25 cellular contexts compared by ENCODE assay signal in the genomic region with DNA sequence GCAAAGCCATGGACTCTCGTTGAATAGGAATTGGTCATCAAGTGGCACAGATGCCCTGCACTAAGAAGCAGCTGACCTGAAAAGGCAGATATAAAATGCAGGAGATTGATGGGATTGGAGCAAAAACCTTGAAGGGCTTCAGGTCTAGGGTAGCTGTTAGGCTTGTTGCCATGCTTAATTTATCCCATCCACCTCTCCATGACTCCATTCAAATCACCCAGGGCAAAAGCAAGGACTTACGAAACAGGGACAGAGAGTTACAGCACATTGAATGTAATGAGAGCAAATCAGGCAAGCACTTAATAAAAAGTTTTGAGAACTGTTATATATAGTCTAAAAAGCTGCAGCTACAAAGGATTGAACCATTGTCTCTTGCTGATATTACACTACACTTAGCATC.
"Had no signal": no experiment of that assay in that cellular context is flagged by ENCODE, and none has a peak within 500 bp of the region (broad histone marks: within the 10 kb centered on the region; RNA-seq: fewer than 3 reads in every experiment).

No MANE protein-coding gene starts in this region.

- H3K27me3 ChIP-seq: ovary, right lobe of liver, tibial nerve, uterus had no signal

- H3K9me3 Mint-ChIP-seq: nephron progenitor cell, type B pancreatic cell had no signal

- H3K9me3 ChIP-seq: lower lobe of right lung, ovary, prostate gland, right lobe of liver, tibial nerve, uterus had no signal

- H3K27ac ChIP-seq: lower lobe of right lung, ovary, prostate gland, right lobe of liver, tibial nerve, uterus had no signal

- H3K36me3 ChIP-seq: lower lobe of right lung, ovary, prostate gland, right lobe of liver, tibial nerve, uterus had no signal

- H3K27me3 Mint-ChIP-seq: stimulated activated memory B cell treated with anti-CD40 and anti-IgM and Interleukin-4, amounts not matched to agents 10 μg/mL and 1 μg/mL and 100 μg/mL, for 72 hours; stimulated activated naive CD8-positive, alpha-beta T cell treated with anti-CD3 and anti-CD28 coated beads, Interleukin-15, amount 100 ng/mL, for 72 hours had no signal

- H3K4me3 ChIP-seq: lower lobe of right lung, ovary, prostate gland, right lobe of liver, smooth muscle cell, tibial nerve, uterus had no signal

- DNase-seq: hypothalamus; immature natural killer cell; kidney; lower lobe of right lung; mammary epithelial cell; mesenchymal stem cell; naive B cell; natural killer cell; nephron progenitor cell; ovary; posterior cingulate gyrus; right lobe of liver; stimulated activated CD4-positive, alpha-beta T cell treated with anti-CD3 and anti-CD28 coated beads, Interleukin-1b, Interleukin-23, amount 100 ng/mL, for 48 hours; stimulated activated CD4-positive, alpha-beta T cell treated with anti-CD3 and anti-CD28 coated beads, Interleukin-2, amount 100 ng/mL, for 48 hours; stimulated activated CD4-positive, alpha-beta T cell treated with anti-CD3 and anti-CD28 coated beads, Interleukin-4, amount 100 ng/mL, for 4 hours; stimulated activated CD8-positive, alpha-beta memory T cell treated with anti-CD3 and anti-CD28 coated beads, Interleukin-4, amount 100 ng/mL, for 48 hours; stimulated activated naive CD4-positive, alpha-beta T cell treated with Interleukin-2 at 50 U/mL for 16 hours; stimulated activated naive CD8-positive, alpha-beta T cell treated with anti-CD3 and anti-CD28 coated beads, Interleukin-15, amount 100 ng/mL, for 72 hours; substantia nigra; uterus had no signal

- H3K4me1 Mint-ChIP-seq: immature natural killer cell; naive B cell; natural killer cell; nephron progenitor cell; stimulated activated naive CD8-positive, alpha-beta T cell treated with anti-CD3 and anti-CD28 coated beads, Interleukin-15, amount 100 ng/mL, for 72 hours had no signal

- H3K4me3 Mint-ChIP-seq: immature natural killer cell; natural killer cell; nephron progenitor cell; stimulated activated memory B cell treated with anti-CD40 and anti-IgM and Interleukin-4, amounts not matched to agents 10 μg/mL and 1 μg/mL and 100 μg/mL, for 72 hours; stimulated activated naive CD8-positive, alpha-beta T cell treated with anti-CD3 and anti-CD28 coated beads, Interleukin-15, amount 100 ng/mL, for 72 hours; type B pancreatic cell had no signal

- H3K4me1 ChIP-seq: lower lobe of right lung, prostate gland, right lobe of liver, tibial nerve, uterus had no signal

- H3K36me3 Mint-ChIP-seq: immature natural killer cell; natural killer cell; stimulated activated memory B cell treated with anti-CD40 and anti-IgM and Interleukin-4, amounts not matched to agents 10 μg/mL and 1 μg/mL and 100 μg/mL, for 72 hours; type B pancreatic cell had no signal

- ATAC-seq: lower lobe of right lung; natural killer cell; right lobe of liver; stimulated activated memory B cell treated with anti-CD40 and anti-IgM and Interleukin-4, amounts not matched to agents 10 μg/mL and 1 μg/mL and 100 μg/mL, for 72 hours; stimulated activated naive CD8-positive, alpha-beta T cell treated with anti-CD3 and anti-CD28 coated beads, Interleukin-15, amount 100 ng/mL, for 72 hours had no signal

- H3K27ac Mint-ChIP-seq: immature natural killer cell; naive B cell; natural killer cell; nephron progenitor cell; stimulated activated memory B cell treated with anti-CD40 and anti-IgM and Interleukin-4, amounts not matched to agents 10 μg/mL and 1 μg/mL and 100 μg/mL, for 72 hours; stimulated activated naive CD8-positive, alpha-beta T cell treated with anti-CD3 and anti-CD28 coated beads, Interleukin-15, amount 100 ng/mL, for 72 hours; type B pancreatic cell had no signal
